ENCODE assay signal across 21 cellular contexts in genomic region chr10:131897297-131897899, GRCh38. TPM values are rescaled to one million over a fixed set of nuclear protein-coding genes. Genes with fewer than 3 reads are reported as not detected.
DNase-seq lines count a peak whose midpoint lies in the region; ATAC-seq, FAIRE-seq and TF ChIP-seq lines count a peak whose summit lies in the region.
"Had no signal": no experiment of that assay in that cellular context is flagged by ENCODE, and none has a peak within 500 bp of the region (broad histone marks: within the 10 kb centered on the region; RNA-seq: fewer than 3 reads in every experiment).

No MANE protein-coding gene starts in this region.

- peaks cover 21% of the 10 kb centered on the region for H3K27me3 Mint-ChIP-seq in neural progenitor cell (ENCODE audit: insufficient read depth, low read depth)

- H3K9me3 Mint-ChIP-seq in neural progenitor cell, result no peaks in the 10 kb centered on the region
- H3K9me3 Mint-ChIP-seq: activated T-helper 17 cell treated with anti-CD3 and anti-CD28 coated beads, Interleukin-2, amount 50 U/mL, for 72 hours had no signal

- H3K27ac Mint-ChIP-seq in neural progenitor cell, result no peak overlapping the region
- H3K27ac Mint-ChIP-seq: activated T-helper 17 cell treated with anti-CD3 and anti-CD28 coated beads, Interleukin-2, amount 50 U/mL, for 72 hours had no signal

- no peak overlapping the region for H3K4me3 ChIP-seq in HL-60 (replicated peaks; ENCODE audit: insufficient read depth, low read length)
- H3K4me3 ChIP-seq in GM12878, result no peak overlapping the region
- no peak overlapping the region for H3K4me3 ChIP-seq in neural progenitor cell
- H3K4me3 ChIP-seq: SK-N-MC, stomach had no signal

- TF ChIP-seq CTCF in HL-60 (IDR thresholded peaks at IDR 0.05; ENCODE audit: insufficient read depth, low read length), result no peak
- TF ChIP-seq CTCF in GM12878 (IDR thresholded peaks at IDR 0.05 in 2 of 3, conservative IDR thresholded peaks at IDR 0.05 in 1 of 3; ENCODE audit: control insufficient read depth in 2 of 3, extremely low read depth in 1 of 3, insufficient read depth in 1 of 3, low read depth in 3 of 3, low read length in 3 of 3), result no peak
- no peak for TF ChIP-seq CTCF in neural progenitor cell (IDR thresholded peaks at IDR 0.05)

- POLR2A ChIA-PET in GM12878 (lab: Charles Lee), result interaction anchor here (0.6 kb wide), 1 partner anchor 8 kb away, joined by 4 read pairs; no protein-coding TSS in a partner anchor

- in situ Hi-C loops in GM12878 (cut with MboI), result loop anchor here (5.0 to 10.0 kb wide), 2 partner anchors 85 to 557 kb away; partner anchors contain the start of gene BNIP3

- peaks cover under 1% of the 10 kb centered on the region; the same call in 1 of the 2 replicates for H3K4me1 ChIP-seq in GM12878 (ENCODE audit: control insufficient read depth, insufficient read depth, low read length)
- H3K4me1 ChIP-seq in neural progenitor cell, result peaks cover 6% of the 10 kb centered on the region

- H3K27ac ChIP-seq in HL-60 (replicated peaks) (peak overlapping the region; percentile 86), GM12878 (ENCODE audit: control insufficient read depth, insufficient read depth) (no peak overlapping the region), neural progenitor cell (no peak overlapping the region)
- H3K27ac ChIP-seq: brain microvascular endothelial cell, neutrophil, SK-N-MC, stomach had no signal

- no peak for TF ChIP-seq RAD21 in GM12878 (IDR thresholded peaks at IDR 0.05; ENCODE audit: insufficient read depth, low read depth, low read length)

- no peak overlapping the region for H2AFZ ChIP-seq in GM12878 (ENCODE audit: control insufficient read depth, low read depth, low read length)
- H2AFZ ChIP-seq in neural progenitor cell (replicated peaks), result no peak overlapping the region

- FAIRE-seq in GM12878 (lab: Jason Lieb, UNC), result no peak
- FAIRE-seq: colon had no signal

- SMC1A ChIA-PET in GM12878 (lab: Charles Lee; ENCODE audit: uncharacterized antibody, unreplicated experiment), result interaction anchor here (1.0 to 1.4 kb wide), 2 partner anchors 10 to 126 kb away, joined by 4 read pairs; no protein-coding TSS in a partner anchor

- no peak for TF ChIP-seq EP300 in GM12878 (IDR thresholded peaks at IDR 0.05; ENCODE audit: borderline replicate concordance in 1 of 2, control insufficient read depth in 1 of 2, low read depth in 2 of 2, low read length in 2 of 2)

- no TSS peak for BruUV-seq in GM12878 (replicated peaks; lab: Mats Ljungman, UMichigan)

- H3K27me3 ChIP-seq in HL-60 (ENCODE audit: insufficient read depth, poor library complexity, severe bottlenecking) (no peaks in the 10 kb centered on the region), GM12878 (replicated peaks in 1 of 2; ENCODE audit: control insufficient read depth in 2 of 2, insufficient read depth in 2 of 2, low read length in 1 of 2) (no peaks in the 10 kb centered on the region; a peak in 1 of 4 replicates), neural progenitor cell (peaks cover 21% of the 10 kb centered on the region)

- no peak for ATAC-seq in GM12878
- ATAC-seq in GM21367 (IDR thresholded peaks at IDR 0.05; ENCODE audit: unreplicated experiment), result no peak
- ATAC-seq: activated T-helper 17 cell treated with anti-CD3 and anti-CD28 coated beads, Interleukin-2, amount 50 U/mL, for 72 hours had no signal

- peaks cover 13% of the 10 kb centered on the region for H3K79me2 ChIP-seq in GM12878 (ENCODE audit: control insufficient read depth, insufficient read depth, low read length)
- H3K79me2 ChIP-seq in neural progenitor cell (ENCODE audit: low read depth), result peaks cover 13% of the 10 kb centered on the region

- intact Hi-C loops in GM12878 (cut with micrococcal nuclease; ENCODE audit: unreplicated experiment), result no loop called here

- H4K20me1 ChIP-seq in GM12878 (ENCODE audit: control insufficient read depth, insufficient read depth) (no peaks in the 10 kb centered on the region), neural progenitor cell (ENCODE audit: low read depth) (peaks cover 10% of the 10 kb centered on the region)

- H3K9me3 ChIP-seq in GM12878 (replicated peaks; ENCODE audit: control insufficient read depth, insufficient read depth, low read length) (no peaks in the 10 kb centered on the region), neural progenitor cell (ENCODE audit: low read depth) (no peaks in the 10 kb centered on the region)
- H3K9me3 ChIP-seq: neutrophil, stomach had no signal

- CTCF ChIA-PET in GM12878 (lab: Yijun Ruan, JAX), result interaction anchor here (0.7 to 2.9 kb wide), 3 partner anchors 11 to 82 kb away, joined by 3 to 12 read pairs (median 3); no protein-coding TSS in a partner anchor

- peaks cover 3% of the 10 kb centered on the region for H3F3A ChIP-seq in neural progenitor cell (ENCODE audit: low read depth)

- H3K9ac ChIP-seq in GM12878 (ENCODE audit: control insufficient read depth, insufficient read depth, low read length) (no peak overlapping the region), neural progenitor cell (no peak overlapping the region)

- H3K4me1 Mint-ChIP-seq in neural progenitor cell, result peaks cover 17% of the 10 kb centered on the region

- peak; percentile 59 to 96 for DNase-seq in HL-60 (ENCODE audit: low read depth in 1 of 2, low spot score in 1 of 2)
- DNase-seq in NOMO-1 (lab: John Stamatoyannopoulos, UW; ENCODE audit: unreplicated experiment in 2 of 2), result peak; percentile 52 to 62
- DNase-seq in GM12878 (ENCODE audit: low read depth, low spot score), result no peak
- no peak for DNase-seq in neural progenitor cell (ENCODE audit: low spot score)
- no peak for DNase-seq in NCI-H510A (lab: John Stamatoyannopoulos, UW)
- DNase-seq in SK-N-DZ (ENCODE audit: low spot score), result no peak
- DNase-seq: activated CD4-positive, alpha-beta T cell treated with anti-CD3 and anti-CD28 coated beads for 4 hours; brain microvascular endothelial cell; DND-41; glutamatergic neuron; NCI-H1092 treated with DMSO at 0.1 percent for 48 hours; NCI-H2029; NCI-H446; NK-92 treated with Interleukin-12 subunit alpha and Interleukin-12 subunit beta, amount 100 ng/mL, for 24 hours; stomach; trophoblast cell had no signal

- H3K36me3 ChIP-seq in GM12878 (ENCODE audit: control insufficient read depth in 2 of 2, insufficient read depth in 2 of 2, low read length in 1 of 2) (no peaks in the 10 kb centered on the region), neural progenitor cell (no peaks in the 10 kb centered on the region)
- H3K36me3 ChIP-seq: brain microvascular endothelial cell, neutrophil, stomach had no signal

- RAD21 ChIA-PET in GM12878 (lab: Charles Lee; ENCODE audit: unreplicated experiment), result no interaction called here

- H3K36me3 Mint-ChIP-seq in neural progenitor cell, result no peaks in the 10 kb centered on the region

- no peak for TF ChIP-seq POLR2A in GM12878 (IDR thresholded peaks at IDR 0.05; ENCODE audit: low read depth, low read length)

- H3K4me3 Mint-ChIP-seq in neural progenitor cell, result peak overlapping the region; percentile 33

- WGBS in GM12878 (ENCODE audit: insufficient coverage, insufficient replicate concordance, low lambda C conversion rate, missing lambda C conversion rate), result 37% methylated on average over 14 of the region's 14 CpGs

- H3K4me2 ChIP-seq in GM12878 (ENCODE audit: control insufficient read depth, insufficient read depth), result no peak overlapping the region
- H3K4me2 ChIP-seq in neural progenitor cell, result no peak overlapping the region

TF ChIP-seq in GM12878, 131 proteins besides CTCF, POLR2A, EP300 and RAD21 (continues in another document):
- TF ChIP-seq RUNX3 (IDR thresholded peaks at IDR 0.05; ENCODE audit: low read length) (0 out of 2 replicates have a peak, but pooled peaks have one; percentile 10), MTA2 (IDR thresholded peaks at IDR 0.05; ENCODE audit: low read depth) (0 out of 2 replicates have a peak, but pooled peaks have one; percentile 18)

RNA-seq across cellular contexts. Expression of gene PPP2R2D, which starts 3.4 kb away (rescaled TPM):
- 64.7 and 70.5 TPM in 2 replicates for total RNA-seq in GM12878 (2013; cell fraction: nucleolus; rRNA removed)
- total RNA-seq in GM12878 (2014; rRNA removed), result 22.3 and 24.6 TPM in 2 replicates
- 21.1 and 23.8 TPM in 2 replicates for total RNA-seq in GM12878 (2014; rRNA removed; fragmentation: Illumina TruSeq; extraction: Trizol)
- total RNA-seq in GM12878 (2021), result 23.3 and 23.5 TPM in 2 replicates
- polyA plus RNA-seq in GM12878 (2011; ENCODE audit: low read depth), result 8.8 TPM
- 39.2 and 41.9 TPM in 2 replicates for polyA plus RNA-seq in GM12878 (2011; rRNA removed)
- polyA plus RNA-seq in GM12878 (2011; cell fraction: cytosol; rRNA removed), result 33.2 and 37.5 TPM in 2 replicates
- 45.5 and 46.6 TPM in 2 replicates for polyA plus RNA-seq in GM12878 (2011; cell fraction: nucleus; rRNA removed)
- 17.7 and 23.3 TPM in 2 replicates for polyA plus RNA-seq in GM12878 (2012)
- polyA plus RNA-seq in GM12878 (2014; fragmentation: Illumina TruSeq; extraction: Trizol), result 18.1 and 20.0 TPM in 2 replicates
- polyA plus RNA-seq in GM12878 (2014; fragmentation: Nextera tagmentation; extraction: Ambion mirVana), result 1 to 10 TPM; 2.8 to 3.6 TPM
- 28.8 and 29.7 TPM in 2 replicates for polyA plus RNA-seq in GM12878 (2014; rRNA removed)
- 10 to 100 TPM in 1 of 2 experiments, 1 to 10 TPM in 1; 4.6 to 21.2 TPM for polyA plus RNA-seq in GM12878 (2016; fragmentation: Nextera tagmentation; extraction: Ambion mirVana)
- polyA minus RNA-seq in GM12878 (2011; rRNA and poly(A)+ RNA removed), result 38.9 and 40.3 TPM in 2 replicates
- 13.1 and 15.6 TPM in 2 replicates for polyA minus RNA-seq in GM12878 (2011; cell fraction: cytosol; rRNA and poly(A)+ RNA removed)
- polyA minus RNA-seq in GM12878 (2011; cell fraction: nucleus; rRNA and poly(A)+ RNA removed), result 20.1 and 31.6 TPM in 2 replicates
- 28.1 and 31.2 TPM in 2 replicates for total RNA-seq in neural progenitor cell (ENCODE audit: low replicate concordance)
- polyA plus RNA-seq in SK-N-DZ (2014; cell fraction: cytosol; rRNA removed), result 28.5 and 36.9 TPM in 2 replicates
- 51.0 and 68.0 TPM in 2 replicates for polyA plus RNA-seq in SK-N-DZ (2014; cell fraction: nucleus; rRNA removed)

Comparison
In these comparisons a context has a peak if more than half of its experiments do, and no peak if none do; other contexts are left out.
1. DNase-seq: peak in HL-60 (2 of 2) and NOMO-1 (2 of 2); none in GM12878 (single experiment), neural progenitor cell (single experiment), NCI-H510A (single experiment) and SK-N-DZ (single experiment).